Comparison of ENCODE assay signal across 21 cellular contexts in the genomic region with DNA sequence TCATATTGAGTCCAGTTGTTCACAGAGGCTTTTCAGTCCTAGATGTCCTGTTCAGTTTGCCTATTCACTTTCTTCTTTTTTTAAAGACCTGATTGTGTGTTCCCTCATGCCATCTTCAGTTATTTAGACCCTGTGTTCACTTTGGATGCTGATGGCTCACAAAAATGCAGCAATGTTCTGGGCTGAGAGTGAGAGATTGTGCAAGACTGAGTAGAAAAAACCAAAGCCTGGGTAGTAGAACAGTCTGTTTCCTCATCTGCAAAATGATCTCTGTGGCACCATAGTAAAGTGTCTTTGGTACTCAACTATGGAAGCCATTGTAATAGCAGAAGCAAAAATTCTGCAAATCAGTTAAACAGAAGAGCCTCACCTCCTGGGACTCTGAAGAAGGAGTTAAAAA.
"Had no signal": no experiment of that assay in that cellular context is flagged by ENCODE, and none has a peak within 500 bp of the region (broad histone marks: within the 10 kb centered on the region; RNA-seq: fewer than 3 reads in every experiment).

No MANE protein-coding gene starts in this region.

- DNase-seq: colonic mucosa; effector CD4-positive, alpha-beta T cell; foreskin keratinocyte; immature natural killer cell; kidney; left cardiac atrium; left ventricle myocardium inferior; lower lobe of right lung; nucleus accumbens; ovary; right cardiac atrium; stimulated activated CD4-positive, alpha-beta T cell treated with anti-CD3 and anti-CD28 coated beads, Interleukin-4, amount 100 ng/mL, for 24 hours; tibial artery; uterus had no signal

- H3K4me1 Mint-ChIP-seq: immature natural killer cell; mesothelial cell of epicardium; stimulated activated memory B cell treated with anti-CD40 and anti-IgM and Interleukin-4, amounts not matched to agents 10 μg/mL and 1 μg/mL and 100 μg/mL, for 72 hours had no signal

- ATAC-seq: foreskin keratinocyte; left cardiac atrium; lower lobe of right lung; natural killer cell treated with Interleukin-12 subunit alpha and Interleukin-12 subunit beta and Interleukin-15 and Interleukin-18, amount 100 ng/mL, for 72 hours; right cardiac atrium; stimulated activated memory B cell treated with anti-CD40 and anti-IgM and Interleukin-4, amounts not matched to agents 10 μg/mL and 1 μg/mL and 100 μg/mL, for 72 hours had no signal

- H3K4me3 ChIP-seq: colonic mucosa, left ventricle myocardium inferior, lower lobe of right lung, neural progenitor cell, ovary, tibial artery, upper lobe of left lung, uterus had no signal

- FAIRE-seq: kidney had no signal

- H3K36me3 Mint-ChIP-seq: immature natural killer cell; memory B cell; mesothelial cell of epicardium; natural killer cell treated with Interleukin-12 subunit alpha and Interleukin-12 subunit beta and Interleukin-15 and Interleukin-18, amount 100 ng/mL, for 72 hours; neural progenitor cell; stimulated activated memory B cell treated with anti-CD40 and anti-IgM and Interleukin-4, amounts not matched to agents 10 μg/mL and 1 μg/mL and 100 μg/mL, for 72 hours had no signal

- H3K4me3 Mint-ChIP-seq: immature natural killer cell; memory B cell; mesothelial cell of epicardium; natural killer cell treated with Interleukin-12 subunit alpha and Interleukin-12 subunit beta and Interleukin-15 and Interleukin-18, amount 100 ng/mL, for 72 hours; neural progenitor cell; stimulated activated memory B cell treated with anti-CD40 and anti-IgM and Interleukin-4, amounts not matched to agents 10 μg/mL and 1 μg/mL and 100 μg/mL, for 72 hours; stimulated activated naive CD8-positive, alpha-beta T cell treated with anti-CD3 and anti-CD28 coated beads, Interleukin-15, Interleukin-2, amounts not matched to agents 100 ng/mL and 50 ng/mL, for 24 hours had no signal

- H3K9me3 Mint-ChIP-seq: immature natural killer cell; memory B cell; mesothelial cell of epicardium; natural killer cell treated with Interleukin-12 subunit alpha and Interleukin-12 subunit beta and Interleukin-15 and Interleukin-18, amount 100 ng/mL, for 72 hours; neural progenitor cell; stimulated activated memory B cell treated with anti-CD40 and anti-IgM and Interleukin-4, amounts not matched to agents 10 μg/mL and 1 μg/mL and 100 μg/mL, for 72 hours; stimulated activated naive CD8-positive, alpha-beta T cell treated with anti-CD3 and anti-CD28 coated beads, Interleukin-15, Interleukin-2, amounts not matched to agents 100 ng/mL and 50 ng/mL, for 24 hours had no signal

- H3K27ac Mint-ChIP-seq: immature natural killer cell; memory B cell; mesothelial cell of epicardium; natural killer cell treated with Interleukin-12 subunit alpha and Interleukin-12 subunit beta and Interleukin-15 and Interleukin-18, amount 100 ng/mL, for 72 hours; neural progenitor cell; stimulated activated memory B cell treated with anti-CD40 and anti-IgM and Interleukin-4, amounts not matched to agents 10 μg/mL and 1 μg/mL and 100 μg/mL, for 72 hours; stimulated activated naive CD8-positive, alpha-beta T cell treated with anti-CD3 and anti-CD28 coated beads, Interleukin-15, Interleukin-2, amounts not matched to agents 100 ng/mL and 50 ng/mL, for 24 hours had no signal

- H3K27ac ChIP-seq: colonic mucosa, foreskin keratinocyte, left ventricle myocardium inferior, lower lobe of right lung, neural progenitor cell, ovary, tibial artery, upper lobe of left lung, uterus had no signal
